1 cellular context compared by ENCODE assay signal in the genomic region with DNA sequence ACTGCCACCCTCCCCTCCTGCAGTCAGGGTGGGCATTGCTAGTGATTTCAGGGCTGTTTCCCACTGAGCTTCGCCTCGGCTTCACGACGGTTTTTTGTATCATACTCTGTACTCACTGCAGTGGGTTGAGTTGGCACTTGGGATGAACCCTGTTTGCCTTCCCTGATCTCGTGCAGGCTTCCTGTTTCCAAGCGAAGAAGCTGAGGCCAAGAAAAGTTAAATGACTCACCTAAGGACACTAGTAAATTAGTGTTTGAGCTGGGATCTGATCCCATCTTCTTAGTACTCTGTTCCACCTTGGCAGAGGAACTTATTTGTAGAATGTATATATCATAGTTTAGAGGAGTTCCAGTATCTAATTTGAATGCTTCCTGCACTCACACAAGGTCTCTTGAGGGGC.
TF ChIP-seq lines count a peak whose summit lies in the region.

No MANE protein-coding gene starts in this region.

TF ChIP-seq in GM12878, 131 proteins besides CTCF, POLR2A, EP300 and RAD21 (continued from another document):
- TF ChIP-seq, protein P1, sequence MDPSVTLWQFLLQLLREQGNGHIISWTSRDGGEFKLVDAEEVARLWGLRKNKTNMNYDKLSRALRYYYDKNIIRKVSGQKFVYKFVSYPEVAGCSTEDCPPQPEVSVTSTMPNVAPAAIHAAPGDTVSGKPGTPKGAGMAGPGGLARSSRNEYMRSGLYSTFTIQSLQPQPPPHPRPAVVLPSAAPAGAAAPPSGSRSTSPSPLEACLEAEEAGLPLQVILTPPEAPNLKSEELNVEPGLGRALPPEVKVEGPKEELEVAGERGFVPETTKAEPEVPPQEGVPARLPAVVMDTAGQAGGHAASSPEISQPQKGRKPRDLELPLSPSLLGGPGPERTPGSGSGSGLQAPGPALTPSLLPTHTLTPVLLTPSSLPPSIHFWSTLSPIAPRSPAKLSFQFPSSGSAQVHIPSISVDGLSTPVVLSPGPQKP (IDR thresholded peaks at IDR 0.05; ENCODE audit: low read depth, low read length): no peak
- TF ChIP-seq PKNOX1 (IDR thresholded peaks at IDR 0.05) (no peak), NFXL1 (IDR thresholded peaks at IDR 0.05; ENCODE audit: borderline replicate concordance) (no peak), HDGF (IDR thresholded peaks at IDR 0.05) (no peak), HCFC1 (IDR thresholded peaks at IDR 0.05; ENCODE audit: low read length) (no peak), ZBTB4 (CRISPR knock-in tag; IDR thresholded peaks at IDR 0.05) (no peak), ASH2L (IDR thresholded peaks at IDR 0.05; ENCODE audit: borderline replicate concordance, low read depth) (no peak), RFX5 (IDR thresholded peaks at IDR 0.05; ENCODE audit: low read depth, low read length) (no peak), POLR2AphosphoS5 (IDR thresholded peaks at IDR 0.05; ENCODE audit: low read length) (no peak), JUND (IDR thresholded peaks at IDR 0.05; ENCODE audit: low read depth, low read length) (no peak), SIX5 (IDR thresholded peaks at IDR 0.05; ENCODE audit: low read depth, low read length, severe bottlenecking) (no peak)
- TF ChIP-seq, protein P2, sequence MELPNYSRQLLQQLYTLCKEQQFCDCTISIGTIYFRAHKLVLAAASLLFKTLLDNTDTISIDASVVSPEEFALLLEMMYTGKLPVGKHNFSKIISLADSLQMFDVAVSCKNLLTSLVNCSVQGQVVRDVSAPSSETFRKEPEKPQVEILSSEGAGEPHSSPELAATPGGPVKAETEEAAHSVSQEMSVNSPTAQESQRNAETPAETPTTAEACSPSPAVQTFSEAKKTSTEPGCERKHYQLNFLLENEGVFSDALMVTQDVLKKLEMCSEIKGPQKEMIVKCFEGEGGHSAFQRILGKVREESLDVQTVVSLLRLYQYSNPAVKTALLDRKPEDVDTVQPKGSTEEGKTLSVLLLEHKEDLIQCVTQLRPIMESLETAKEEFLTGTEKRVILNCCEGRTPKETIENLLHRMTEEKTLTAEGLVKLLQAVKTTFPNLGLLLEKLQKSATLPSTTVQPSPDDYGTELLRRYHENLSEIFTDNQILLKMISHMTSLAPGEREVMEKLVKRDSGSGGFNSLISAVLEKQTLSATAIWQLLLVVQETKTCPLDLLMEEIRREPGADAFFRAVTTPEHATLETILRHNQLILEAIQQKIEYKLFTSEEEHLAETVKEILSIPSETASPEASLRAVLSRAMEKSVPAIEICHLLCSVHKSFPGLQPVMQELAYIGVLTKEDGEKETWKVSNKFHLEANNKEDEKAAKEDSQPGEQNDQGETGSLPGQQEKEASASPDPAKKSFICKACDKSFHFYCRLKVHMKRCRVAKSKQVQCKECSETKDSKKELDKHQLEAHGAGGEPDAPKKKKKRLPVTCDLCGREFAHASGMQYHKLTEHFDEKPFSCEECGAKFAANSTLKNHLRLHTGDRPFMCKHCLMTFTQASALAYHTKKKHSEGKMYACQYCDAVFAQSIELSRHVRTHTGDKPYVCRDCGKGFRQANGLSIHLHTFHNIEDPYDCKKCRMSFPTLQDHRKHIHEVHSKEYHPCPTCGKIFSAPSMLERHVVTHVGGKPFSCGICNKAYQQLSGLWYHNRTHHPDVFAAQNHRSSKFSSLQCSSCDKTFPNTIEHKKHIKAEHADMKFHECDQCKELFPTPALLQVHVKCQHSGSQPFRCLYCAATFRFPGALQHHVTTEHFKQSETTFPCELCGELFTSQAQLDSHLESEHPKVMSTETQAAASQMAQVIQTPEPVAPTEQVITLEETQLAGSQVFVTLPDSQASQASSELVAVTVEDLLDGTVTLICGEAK (IDR thresholded peaks at IDR 0.05; ENCODE audit: borderline replicate concordance): no peak
